ENCODE assay signal across 8 cellular contexts in the genomic region with DNA sequence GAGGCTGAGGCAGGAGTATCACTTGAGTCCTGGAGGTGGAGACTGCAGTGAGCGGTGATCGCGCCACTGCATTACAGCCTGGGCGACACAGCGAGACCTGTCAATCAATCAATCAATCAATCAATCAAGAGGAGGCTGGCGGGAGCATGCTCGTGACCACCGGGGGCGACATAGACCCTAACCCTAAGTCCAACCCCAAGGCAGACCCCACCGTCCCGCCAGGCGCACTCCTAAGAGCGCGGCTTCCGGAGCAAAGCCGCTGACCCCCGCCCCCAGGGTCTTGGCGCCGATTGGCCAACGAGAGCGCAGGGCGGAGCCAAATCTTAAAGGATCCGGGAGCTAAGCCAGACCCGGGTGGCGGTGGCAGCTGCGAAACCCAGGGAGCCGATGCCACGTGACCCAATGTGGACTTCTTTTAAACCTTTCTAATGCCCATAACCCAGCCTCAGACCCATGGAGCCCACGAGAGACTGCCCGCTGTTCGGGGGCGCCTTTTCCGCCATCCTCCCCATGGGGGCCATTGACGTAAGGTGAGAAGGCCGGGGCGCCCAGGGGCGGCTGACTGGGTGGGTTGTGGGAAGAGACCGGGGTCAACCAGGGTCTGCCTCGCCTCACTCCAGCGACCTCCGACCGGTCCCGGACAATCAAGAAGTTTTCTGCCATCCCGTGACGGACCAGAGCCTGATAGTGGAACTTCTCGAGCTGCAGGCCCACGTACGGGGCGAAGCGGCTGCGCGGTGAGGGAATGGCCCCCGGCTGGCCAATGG. TPM values are rescaled to one million over a fixed set of nuclear protein-coding genes. Genes with fewer than 3 reads are reported as not detected.
A peak's percentile ranks its signal among the peaks of the same experiment; 100 is the strongest.
DNase-seq lines count a peak whose midpoint lies in the region; ATAC-seq and TF ChIP-seq lines count a peak whose summit lies in the region.

A gene with protein sequence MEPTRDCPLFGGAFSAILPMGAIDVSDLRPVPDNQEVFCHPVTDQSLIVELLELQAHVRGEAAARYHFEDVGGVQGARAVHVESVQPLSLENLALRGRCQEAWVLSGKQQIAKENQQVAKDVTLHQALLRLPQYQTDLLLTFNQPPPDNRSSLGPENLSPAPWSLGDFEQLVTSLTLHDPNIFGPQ (plus strand): TSS at position 335 of the 767 bp plus-strand sequence. CDS start 119 bp downstream, at position 454.

- no peak for TF ChIP-seq EP300 in transverse colon (IDR thresholded peaks at IDR 0.05; ENCODE audit: low read depth)

- no peaks in the 10 kb centered on the region for H3K36me3 ChIP-seq in transverse colon

- H3K36me3 Mint-ChIP-seq in HFFc6 (ENCODE audit: low read depth): peaks cover 12% of the 10 kb centered on the region
- no peaks in the 10 kb centered on the region for H3K36me3 Mint-ChIP-seq in T-cell

- H3K27me3 ChIP-seq in transverse colon: no peaks in the 10 kb centered on the region

- WGBS in adipose tissue, 3 donors: 0 to 1% (median 0%) methylated on average over 53 of the region's 53 CpGs
- 1% methylated on average over 35 of the region's 53 CpGs; no CpG with 5 or more reads in 1 of the 2 donors for WGBS in transverse colon (ENCODE audit: low coverage in 1 of 2), 2 donors

- H3K4me3 Mint-ChIP-seq in HFFc6 (peak within 1 kb of the TSS; percentile 93), T-cell (peak within 1 kb of the TSS; percentile 93 to 97 (median 94))

- peak; percentile 94 to 96 (median 94) for ATAC-seq in T-cell (replicated peaks in 1 of 4)

- peaks cover 2% of the 10 kb centered on the region; the same call in 1 of the 2 replicates for H3K27me3 Mint-ChIP-seq in HFFc6 (ENCODE audit: insufficient read depth)
- H3K27me3 Mint-ChIP-seq in T-cell: no peaks in the 10 kb centered on the region

- peak; percentile 84 for TF ChIP-seq POLR2A in transverse colon (IDR thresholded peaks at IDR 0.05)

- peak within 1 kb of the TSS; percentile 56 to 86 (median 69) for H3K4me3 ChIP-seq in transverse colon

- peaks cover 21% of the 10 kb centered on the region for H3K4me1 Mint-ChIP-seq in HFFc6 (ENCODE audit: low read depth)
- H3K4me1 Mint-ChIP-seq in T-cell: peaks cover 41 to 58% (median 43%) of the 10 kb centered on the region in 3 donors

- CTCF ChIA-PET in T-cell (lab: Charles Lee): interaction anchor here (0.5 to 1.2 kb wide), 5 partner anchors 41 to 465 kb away, joined by 3 to 5 read pairs (median 4); a partner anchor contains a TSS

- DNase-seq in GM04503 (ENCODE audit: low read depth) (peak; percentile 45), HFFc6 (peak; percentile 67), NCI-H1105 (lab: John Stamatoyannopoulos, UW) (peak; percentile 94), T-cell (peak; percentile 54 to 85 (median 72)), cardiac septum (ENCODE audit: low spot score) (peak; percentile 94), posterior cingulate gyrus (peak; percentile 82 to 98 (median 90)), transverse colon (peak; percentile 93)

- intact Hi-C loops in cardiac septum (cut with DNase I): no loop called here
- intact Hi-C loops in posterior cingulate gyrus (cut with DNase I): no loop called here
- intact Hi-C loops in transverse colon (cut with DNase I; ENCODE audit: low total_unique reads): no loop called here

- H3K4me1 ChIP-seq in transverse colon: peaks cover 11 to 21% (median 13%) of the 10 kb centered on the region in 4 donors

- TF ChIP-seq CTCF in HFFc6 (IDR thresholded peaks at IDR 0.05): peak; percentile 10; the same call in 1 of the 2 replicates
- peak in 1 of 5 experiments; percentile 12 for TF ChIP-seq CTCF in transverse colon (IDR thresholded peaks at IDR 0.05)

- in situ Hi-C loops in transverse colon (cut with MboI; ENCODE audit: low pct_ligation_motif_present in 1 of 4, low pct_unique_long_range_greater_than_20kb in 1 of 4, low sequenced_read_pairs in 3 of 4): no loop called here

- H3K9me3 Mint-ChIP-seq in HFFc6: no peaks in the 10 kb centered on the region
- H3K9me3 Mint-ChIP-seq in T-cell: no peaks in the 10 kb centered on the region

- POLR2A ChIA-PET in T-cell (lab: Charles Lee): interaction anchor here in 1 of 2 donors (0.6 to 1.4 kb wide), 3 partner anchors 40 to 984 kb away, joined by 4 to 8 read pairs (median 5); a partner anchor contains a TSS

- peak within 1 kb of the TSS; percentile 95 for H3K27ac Mint-ChIP-seq in HFFc6
- H3K27ac Mint-ChIP-seq in T-cell: peak within 1 kb of the TSS; percentile 96 to 97

- H3K27ac ChIP-seq in adipose tissue (ENCODE audit: low read depth, low read length) (peak within 1 kb of the TSS; percentile 51), transverse colon (peak within 1 kb of the TSS; percentile 90 to 95 (median 92))

- H3K9me3 ChIP-seq in transverse colon: no peaks in the 10 kb centered on the region

RNA-seq across cellular contexts. Expression of the gene that starts here (rescaled TPM):
- 10 to 100 TPM; 27.8 to 32.2 (median 30.9) TPM for total RNA-seq in HFFc6 (2021; fragmentation: NEBNext Ultra II Directional; extraction: Animal tissue kit (Norgen Biotek cat#: 25700))
- total RNA-seq in T-cell (10 to 100 TPM; 29.0 to 41.8 (median 40.9) TPM), cardiac septum (23.7 TPM), transverse colon (10 to 100 TPM in 3 of 4 donors, 1 to 10 TPM in 1; 8.4 to 47.1 (median 14.6) TPM)
- 10 to 100 TPM; 19.1 to 36.4 (median 32.4) TPM for polyA plus RNA-seq in adipose tissue

Comparison
In these comparisons a context has a peak if more than half of its experiments do, and no peak if none do; other contexts are left out.
1. Peak in every context shown above with its lines: DNase-seq, ATAC-seq, H3K4me3 ChIP-seq and H3K27ac ChIP-seq.